ENCODE assay signal across 32 cellular contexts in genomic region chr14:100330396-100330931, GRCh38. TPM values are rescaled to one million over a fixed set of nuclear protein-coding genes. Genes with fewer than 3 reads are reported as not detected.
DNase-seq lines count a peak whose midpoint lies in the region; ATAC-seq and TF ChIP-seq lines count a peak whose summit lies in the region.
"Had no signal": no experiment of that assay in that cellular context is flagged by ENCODE, and none has a peak within 500 bp of the region (broad histone marks: within the 10 kb centered on the region; RNA-seq: fewer than 3 reads in every experiment).

No MANE protein-coding gene starts in this region.

- no peaks in the 10 kb centered on the region for H3K27me3 Mint-ChIP-seq in activated T-cell treated with anti-CD3 and anti-CD28 coated beads, Interleukin-2, amount 50 U/mL, for 72 hours (ENCODE audit: low read depth)
- H3K27me3 Mint-ChIP-seq in activated T-helper 1 cell treated with anti-CD3 and anti-CD28 coated beads, Interleukin-12 subunit alpha, Interleukin-12 subunit beta, Interleukin-2, Interleukin-4 antibody, amounts not matched to agents 30 ng/mL and 10 ng/mL and 1 ng/mL, durations not matched to agents 14 hours and 24 hours and 36 hours (ENCODE audit: insufficient read depth) = no peaks in the 10 kb centered on the region
- H3K27me3 Mint-ChIP-seq: activated CD4-positive, alpha-beta memory T cell treated with anti-CD3 and anti-CD28 coated beads for 36 hours; stimulated activated memory B cell treated with anti-CD40 and anti-IgM and Interleukin-4, amounts not matched to agents 10 μg/mL and 1 μg/mL and 100 μg/mL, for 72 hours; T-cell had no signal

- ATAC-seq in activated T-cell treated with anti-CD3 and anti-CD28 coated beads, Interleukin-2, amount 50 U/mL, for 72 hours (replicated peaks in 1 of 2) = peak; percentile 5 to 12
- ATAC-seq in GM19467 (IDR thresholded peaks at IDR 0.05; ENCODE audit: unreplicated experiment) = no peak
- ATAC-seq: sciatic nerve; stimulated activated memory B cell treated with anti-CD40 and anti-IgM and Interleukin-4, amounts not matched to agents 10 μg/mL and 1 μg/mL and 100 μg/mL, for 72 hours; T-cell; upper lobe of right lung had no signal

- H3K4me1 ChIP-seq in osteoblast (ENCODE audit: insufficient read depth, low read length) = no peaks in the 10 kb centered on the region
- H3K4me1 ChIP-seq: breast epithelium, left ventricle myocardium inferior, SJSA1, suprapubic skin, upper lobe of right lung had no signal

- H3K36me3 Mint-ChIP-seq in activated T-cell treated with anti-CD3 and anti-CD28 coated beads, Interleukin-2, amount 50 U/mL, for 72 hours (ENCODE audit: insufficient read depth in 2 of 2) = peaks cover 2 to 6% of the 10 kb centered on the region in 2 donors
- H3K36me3 Mint-ChIP-seq in activated T-helper 1 cell treated with anti-CD3 and anti-CD28 coated beads, Interleukin-12 subunit alpha, Interleukin-12 subunit beta, Interleukin-2, Interleukin-4 antibody, amounts not matched to agents 30 ng/mL and 10 ng/mL and 1 ng/mL, durations not matched to agents 14 hours and 24 hours and 36 hours (ENCODE audit: low read depth) = peaks cover 8% of the 10 kb centered on the region
- H3K36me3 Mint-ChIP-seq: neural progenitor cell, T-cell had no signal

- peaks cover 4% of the 10 kb centered on the region for H3K36me3 ChIP-seq in H7 (replicated peaks; ENCODE audit: control insufficient read depth, insufficient read depth, low read length)
- peaks cover 9% of the 10 kb centered on the region for H3K36me3 ChIP-seq in osteoblast (ENCODE audit: insufficient read depth, low read length)
- H3K36me3 ChIP-seq: breast epithelium, MG63, neural progenitor cell had no signal

- intact Hi-C loops in activated T-helper 1 cell treated with anti-CD3 and anti-CD28 coated beads, Interleukin-12 subunit alpha, Interleukin-12 subunit beta, Interleukin-2, Interleukin-4 antibody, amounts not matched to agents 30 ng/mL and 10 ng/mL and 1 ng/mL, durations not matched to agents 14 hours and 24 hours and 36 hours (cut with micrococcal nuclease) = no loop called here

- H3K4me2 ChIP-seq in osteoblast (ENCODE audit: insufficient read depth, low read length) = no peak overlapping the region
- H3K4me2 ChIP-seq: neural progenitor cell had no signal

- H3K79me2 ChIP-seq in osteoblast (ENCODE audit: insufficient read depth, low read length) = no peaks in the 10 kb centered on the region

- H3K9me3 Mint-ChIP-seq in activated T-cell treated with anti-CD3 and anti-CD28 coated beads, Interleukin-2, amount 50 U/mL, for 72 hours = no peaks in the 10 kb centered on the region
- no peaks in the 10 kb centered on the region for H3K9me3 Mint-ChIP-seq in activated T-helper 1 cell treated with anti-CD3 and anti-CD28 coated beads, Interleukin-12 subunit alpha, Interleukin-12 subunit beta, Interleukin-2, Interleukin-4 antibody, amounts not matched to agents 30 ng/mL and 10 ng/mL and 1 ng/mL, durations not matched to agents 14 hours and 24 hours and 36 hours
- H3K9me3 Mint-ChIP-seq: activated CD4-positive, alpha-beta memory T cell treated with anti-CD3 and anti-CD28 coated beads for 36 hours; activated naive CD4-positive, alpha-beta T cell treated with anti-CD3 and anti-CD28 coated beads, Interleukin-2, amount 10 ng/mL, durations not matched to agents 7 days and 5 days; neural progenitor cell; stimulated activated memory B cell treated with anti-CD40 and anti-IgM and Interleukin-4, amounts not matched to agents 10 μg/mL and 1 μg/mL and 100 μg/mL, for 72 hours; T-cell had no signal

- H3K4me3 ChIP-seq in H7 (ENCODE audit: insufficient read depth, low read depth, low read length) (no peak overlapping the region), osteoblast (ENCODE audit: insufficient read depth, low read length) (no peak overlapping the region)
- H3K4me3 ChIP-seq: breast epithelium, left ventricle myocardium inferior, MG63, neural progenitor cell, SJSA1, suprapubic skin, upper lobe of right lung had no signal

- no peaks in the 10 kb centered on the region for H3K9me3 ChIP-seq in osteoblast (ENCODE audit: low read depth, low read length)
- H3K9me3 ChIP-seq: breast epithelium, left ventricle myocardium inferior, MG63, SJSA1, suprapubic skin, upper lobe of right lung had no signal

- H4K20me1 ChIP-seq in osteoblast (ENCODE audit: insufficient read depth, low read length) = no peaks in the 10 kb centered on the region

- H3K27ac Mint-ChIP-seq in activated T-cell treated with anti-CD3 and anti-CD28 coated beads, Interleukin-2, amount 50 U/mL, for 72 hours = peak overlapping the region; percentile 46
- H3K27ac Mint-ChIP-seq in activated T-helper 1 cell treated with anti-CD3 and anti-CD28 coated beads, Interleukin-12 subunit alpha, Interleukin-12 subunit beta, Interleukin-2, Interleukin-4 antibody, amounts not matched to agents 30 ng/mL and 10 ng/mL and 1 ng/mL, durations not matched to agents 14 hours and 24 hours and 36 hours = no peak overlapping the region
- H3K27ac Mint-ChIP-seq: activated CD4-positive, alpha-beta memory T cell treated with anti-CD3 and anti-CD28 coated beads for 36 hours; neural progenitor cell; stimulated activated memory B cell treated with anti-CD40 and anti-IgM and Interleukin-4, amounts not matched to agents 10 μg/mL and 1 μg/mL and 100 μg/mL, for 72 hours; T-cell had no signal

- H3K4me3 Mint-ChIP-seq in activated T-cell treated with anti-CD3 and anti-CD28 coated beads, Interleukin-2, amount 50 U/mL, for 72 hours = no peak overlapping the region
- no peak overlapping the region for H3K4me3 Mint-ChIP-seq in activated T-helper 1 cell treated with anti-CD3 and anti-CD28 coated beads, Interleukin-12 subunit alpha, Interleukin-12 subunit beta, Interleukin-2, Interleukin-4 antibody, amounts not matched to agents 30 ng/mL and 10 ng/mL and 1 ng/mL, durations not matched to agents 14 hours and 24 hours and 36 hours
- H3K4me3 Mint-ChIP-seq: activated CD4-positive, alpha-beta memory T cell treated with anti-CD3 and anti-CD28 coated beads for 36 hours; activated naive CD4-positive, alpha-beta T cell treated with anti-CD3 and anti-CD28 coated beads, Interleukin-2, amount 10 ng/mL, durations not matched to agents 7 days and 5 days; neural progenitor cell; stimulated activated memory B cell treated with anti-CD40 and anti-IgM and Interleukin-4, amounts not matched to agents 10 μg/mL and 1 μg/mL and 100 μg/mL, for 72 hours; T-cell had no signal

- DNase-seq in activated T-cell treated with anti-CD3 and anti-CD28 coated beads, Interleukin-2, amount 50 U/mL, for 72 hours = peak in 1 of 2 donors; percentile 31
- no peak for DNase-seq in activated T-cell treated with anti-CD3 and anti-CD28 coated beads, Interleukin-2, amount 50 U/mL, for 48 hours
- DNase-seq in H7 (peak; percentile 70), NCI-H69 (lab: John Stamatoyannopoulos, UW) (peak; percentile 33), osteoblast (ENCODE audit: insufficient read length, low spot score, missing footprints) (peak; percentile 23)
- DNase-seq in activated T-helper 1 cell treated with anti-CD3 and anti-CD28 coated beads, Interleukin-12 subunit alpha, Interleukin-12 subunit beta, Interleukin-2, Interleukin-4 antibody, amounts not matched to agents 30 ng/mL and 10 ng/mL and 1 ng/mL, durations not matched to agents 14 hours and 24 hours and 36 hours (ENCODE audit: low spot score) = no peak
- DNase-seq: activated CD4-positive, alpha-beta memory T cell treated with anti-CD3 and anti-CD28 coated beads for 36 hours; activated naive CD4-positive, alpha-beta T cell treated with anti-CD3 and anti-CD28 coated beads, Interleukin-2, amount 10 ng/mL, durations not matched to agents 7 days and 5 days; amygdala; effector CD4-positive, alpha-beta T cell; KBM-7; left ventricle myocardium inferior; mesendoderm; MG63; NCI-H1417 treated with DMSO at 0.1 percent for 48 hours; NCI-H748 treated with DMSO at 0.1 percent for 48 hours; RPMI8226; stimulated activated CD4-positive, alpha-beta T cell treated with anti-CD3 and anti-CD28 coated beads, Interleukin-12 subunit alpha, Interleukin-12 subunit beta, amount 100 ng/mL, for 4 hours; stimulated activated CD4-positive, alpha-beta T cell treated with anti-CD3 and anti-CD28 coated beads, Interleukin-4, amount 100 ng/mL, for 24 hours; T-cell; upper lobe of right lung had no signal

- H3K4me1 Mint-ChIP-seq in activated T-cell treated with anti-CD3 and anti-CD28 coated beads, Interleukin-2, amount 50 U/mL, for 72 hours (ENCODE audit: low read depth) = no peaks in the 10 kb centered on the region
- no peaks in the 10 kb centered on the region for H3K4me1 Mint-ChIP-seq in activated T-helper 1 cell treated with anti-CD3 and anti-CD28 coated beads, Interleukin-12 subunit alpha, Interleukin-12 subunit beta, Interleukin-2, Interleukin-4 antibody, amounts not matched to agents 30 ng/mL and 10 ng/mL and 1 ng/mL, durations not matched to agents 14 hours and 24 hours and 36 hours (ENCODE audit: low read depth)
- H3K4me1 Mint-ChIP-seq: activated naive CD4-positive, alpha-beta T cell treated with anti-CD3 and anti-CD28 coated beads, Interleukin-2, amount 10 ng/mL, durations not matched to agents 7 days and 5 days; T-cell had no signal

- H2AFZ ChIP-seq in osteoblast (ENCODE audit: low read length) = no peak overlapping the region
- H2AFZ ChIP-seq: neural progenitor cell had no signal

- H3K27ac ChIP-seq in osteoblast (ENCODE audit: low read depth, low read length) = no peak overlapping the region
- H3K27ac ChIP-seq: breast epithelium, C4-2B, epithelial cell of prostate, left ventricle myocardium inferior, neural progenitor cell, SJSA1, suprapubic skin, upper lobe of right lung had no signal

- H3K27me3 ChIP-seq in H7 (ENCODE audit: control insufficient read depth, insufficient read depth, low read length) (no peaks in the 10 kb centered on the region), osteoblast (ENCODE audit: insufficient read depth, low read length) (no peaks in the 10 kb centered on the region)
- H3K27me3 ChIP-seq: breast epithelium, MG63, neural progenitor cell, SJSA1, suprapubic skin, upper lobe of right lung had no signal

- no peak for TF ChIP-seq CTCF in osteoblast (IDR thresholded peaks at IDR 0.05; ENCODE audit: extremely low read depth, low read depth, low read length)

RNA-seq across cellular contexts. Expression of gene SLC25A47, which starts 7.3 kb away (rescaled TPM):
- not detected for total RNA-seq in activated T-cell treated with anti-CD3 and anti-CD28 coated beads, Interleukin-2, amount 50 U/mL, for 72 hours
- 0.07 and 0.18 TPM in 2 replicates for total RNA-seq in H7 (2014; rRNA removed; shearing (Covaris generic))
- total RNA-seq in osteoblast = not detected in 2 replicates
- total RNA-seq in activated T-helper 1 cell treated with anti-CD3 and anti-CD28 coated beads, Interleukin-12 subunit alpha, Interleukin-12 subunit beta, Interleukin-2, Interleukin-4 antibody, amounts not matched to agents 30 ng/mL and 10 ng/mL and 1 ng/mL, durations not matched to agents 14 hours and 24 hours and 36 hours = not detected in 2 replicates
- total RNA-seq: activated CD4-positive, alpha-beta memory T cell treated with anti-CD3 and anti-CD28 coated beads for 36 hours; glomerular endothelial cell; left ventricle myocardium inferior; posterior vena cava; sciatic nerve; SJSA1; upper lobe of right lung had no signal

RNA-seq across cellular contexts. Expression of gene SLC25A29, which starts 24.2 kb away (rescaled TPM):
- total RNA-seq in activated T-cell treated with anti-CD3 and anti-CD28 coated beads, Interleukin-2, amount 50 U/mL, for 72 hours = 10 to 100 TPM; 22.7 to 47.2 TPM
- total RNA-seq in H7 (2014; rRNA removed; shearing (Covaris generic)) = 124 and 131 TPM in 2 replicates
- total RNA-seq in osteoblast = 11.8 and 19.9 TPM in 2 replicates
- total RNA-seq in activated T-helper 1 cell treated with anti-CD3 and anti-CD28 coated beads, Interleukin-12 subunit alpha, Interleukin-12 subunit beta, Interleukin-2, Interleukin-4 antibody, amounts not matched to agents 30 ng/mL and 10 ng/mL and 1 ng/mL, durations not matched to agents 14 hours and 24 hours and 36 hours = 15.9 and 19.1 TPM in 2 replicates

RNA-seq across cellular contexts. Expression of gene WDR25, which starts 45.8 kb away (rescaled TPM):
- total RNA-seq in activated T-cell treated with anti-CD3 and anti-CD28 coated beads, Interleukin-2, amount 50 U/mL, for 72 hours = 10 to 100 TPM; 12.5 to 13.6 TPM
- total RNA-seq in H7 (2014; rRNA removed; shearing (Covaris generic)) = 10.6 and 18.4 TPM in 2 replicates
- total RNA-seq in osteoblast = 18.0 and 22.1 TPM in 2 replicates
- total RNA-seq in activated T-helper 1 cell treated with anti-CD3 and anti-CD28 coated beads, Interleukin-12 subunit alpha, Interleukin-12 subunit beta, Interleukin-2, Interleukin-4 antibody, amounts not matched to agents 30 ng/mL and 10 ng/mL and 1 ng/mL, durations not matched to agents 14 hours and 24 hours and 36 hours = 7.4 and 9.5 TPM in 2 replicates

Comparison
In these comparisons a context has a peak if more than half of its experiments do, and no peak if none do; other contexts are left out.
1. DNase-seq: peak in H7 (single experiment), NCI-H69 (single experiment) and osteoblast (single experiment); none in activated T-cell treated with anti-CD3 and anti-CD28 coated beads, Interleukin-2, amount 50 U/mL, for 48 hours (0 of 2) and activated T-helper 1 cell treated with anti-CD3 and anti-CD28 coated beads, Interleukin-12 subunit alpha, Interleukin-12 subunit beta, Interleukin-2, Interleukin-4 antibody, amounts not matched to agents 30 ng/mL and 10 ng/mL and 1 ng/mL, durations not matched to agents 14 hours and 24 hours and 36 hours (single experiment).